Comparison of ENCODE assay signal across 8 cellular contexts in genomic region chr5:179345429-179346321, GRCh38. TPM values are rescaled to one million over a fixed set of nuclear protein-coding genes. Genes with fewer than 3 reads are reported as not detected.
DNase-seq lines count a peak whose midpoint lies in the region; ATAC-seq and TF ChIP-seq lines count a peak whose summit lies in the region.

Gene ADAMTS2 (minus strand): TSS chr5:179345461. CDS start chr5:179345328, 133 bp downstream.

- H3K9me3 Mint-ChIP-seq in GM23338 (peaks cover 2% of the 10 kb centered on the region; the same call in 2 of the 3 replicates), Calu3 (ENCODE audit: low read depth, unreplicated experiment) (peaks cover 3% of the 10 kb centered on the region)

- 0 out of 2 replicates have a peak, but pooled peaks cover 6% of the 10 kb centered on the region for H3F3A ChIP-seq in GM23338 (replicated peaks; ENCODE audit: low read depth)

- BruUV-seq in Calu3 (replicated peaks; lab: Mats Ljungman, UMichigan) = no TSS peak

- peak within 1 kb of the TSS; percentile 83 for H3K4me3 ChIP-seq in GM23338
- peak within 1 kb of the TSS; percentile 33 to 65 (median 48) for H3K4me3 ChIP-seq in Peyer's patch
- H3K4me3 ChIP-seq in esophagus muscularis mucosa = peak within 1 kb of the TSS; percentile 71 to 80 (median 77)
- H3K4me3 ChIP-seq in muscle layer of duodenum (ENCODE audit: low read depth in 1 of 2, low read length in 2 of 2) = peak within 1 kb of the TSS; percentile 52 to 79
- H3K4me3 ChIP-seq in vagina = peak within 1 kb of the TSS; percentile 55 to 69

- TF ChIP-seq POLR2A in Peyer's patch (IDR thresholded peaks at IDR 0.05) = no peak
- TF ChIP-seq POLR2A in esophagus muscularis mucosa (IDR thresholded peaks at IDR 0.05; ENCODE audit: low read depth) = no peak
- TF ChIP-seq POLR2A in vagina (IDR thresholded peaks at IDR 0.05) = no peak

- H4K20me1 ChIP-seq in GM23338 (replicated peaks; ENCODE audit: insufficient read depth) = no peaks in the 10 kb centered on the region; the same call in 1 of the 2 replicates

- CTCF ChIA-PET in Calu3 (lab: Charles Lee) = no interaction called here

- H2AFZ ChIP-seq in GM23338 = peak within 1 kb of the TSS; percentile 99

- H3K4me1 ChIP-seq in GM23338 (ENCODE audit: insufficient read depth) (peaks cover 19% of the 10 kb centered on the region; the same call in 1 of the 2 replicates), Peyer's patch (peaks cover 0 to 18% (median 3%) of the 10 kb centered on the region in 4 donors), esophagus muscularis mucosa (peaks cover 11 to 46% (median 40%) of the 10 kb centered on the region in 4 donors), muscle layer of duodenum (ENCODE audit: control insufficient read depth in 1 of 2, insufficient read depth in 2 of 2, low read length in 2 of 2) (peaks cover 0 to 31% of the 10 kb centered on the region in 2 donors), vagina (peaks cover 25% of the 10 kb centered on the region)

- no peaks in the 10 kb centered on the region for H3K79me2 ChIP-seq in GM23338 (replicated peaks; ENCODE audit: insufficient read depth)

- peak within 1 kb of the TSS; percentile 74 for H3K4me3 Mint-ChIP-seq in GM23338
- no peak within 1 kb of the TSS for H3K4me3 Mint-ChIP-seq in Calu3 (ENCODE audit: low read depth, unreplicated experiment)

- 16% methylated on average over 37 of the region's 67 CpGs for WGBS in esophagus muscularis mucosa

- no peaks in the 10 kb centered on the region for H3K9me2 ChIP-seq in GM23338 (ENCODE audit: insufficient read depth)

- no peak for TF ChIP-seq EP300 in esophagus muscularis mucosa (IDR thresholded peaks at IDR 0.05)

- no peaks in the 10 kb centered on the region for H3K36me3 ChIP-seq in GM23338 (ENCODE audit: insufficient read depth)
- H3K36me3 ChIP-seq in Peyer's patch = no peaks in the 10 kb centered on the region
- H3K36me3 ChIP-seq in esophagus muscularis mucosa = no peaks in the 10 kb centered on the region
- H3K36me3 ChIP-seq in muscle layer of duodenum (ENCODE audit: control insufficient read depth in 1 of 2, insufficient read depth in 2 of 2, low read length in 2 of 2) = no peaks in the 10 kb centered on the region
- no peaks in the 10 kb centered on the region for H3K36me3 ChIP-seq in vagina

- TF ChIP-seq CTCF in GM23338 (conservative IDR thresholded peaks at IDR 0.05; ENCODE audit: low read depth in 2 of 2) = no peak
- no peak for TF ChIP-seq CTCF in Peyer's patch (IDR thresholded peaks at IDR 0.05)
- no peak for TF ChIP-seq CTCF in esophagus muscularis mucosa (IDR thresholded peaks at IDR 0.05)
- no peak for TF ChIP-seq CTCF in vagina (IDR thresholded peaks at IDR 0.05)
- TF ChIP-seq CTCF in Calu3 (IDR thresholded peaks at IDR 0.05; ENCODE audit: unreplicated experiment) = no peak

- H3K27me3 ChIP-seq in GM23338 (ENCODE audit: insufficient read depth) (peaks cover 55% of the 10 kb centered on the region), Peyer's patch (no peaks in the 10 kb centered on the region), esophagus muscularis mucosa (peaks cover 0 to 40% (median 0%) of the 10 kb centered on the region in 4 donors), muscle layer of duodenum (ENCODE audit: low read depth, low read length) (no peaks in the 10 kb centered on the region), vagina (no peaks in the 10 kb centered on the region)

- peak within 1 kb of the TSS; percentile 99 for H3K4me2 ChIP-seq in GM23338

- DNase-seq in GM23338 (ENCODE audit: low spot score) (peak; percentile 83), Peyer's patch (peak in 1 of 3 donors; percentile 57), esophagus muscularis mucosa (ENCODE audit: extremely low spot score) (no peak), vagina (ENCODE audit: extremely low spot score in 2 of 2) (no peak), DMS53 treated with DMSO at 0.1 percent for 48 hours (lab: John Stamatoyannopoulos, UW; ENCODE audit: unreplicated experiment) (no peak), Calu3 (no peak)

- H3K27ac Mint-ChIP-seq in GM23338 (no peak within 1 kb of the TSS), Calu3 (ENCODE audit: unreplicated experiment) (no peak within 1 kb of the TSS)

- ATAC-seq in GM23338 (peak; percentile 8; the same call in 2 of the 3 replicates), HG03457 (IDR thresholded peaks at IDR 0.05; ENCODE audit: unreplicated experiment) (no peak)

- H3K4me1 Mint-ChIP-seq in GM23338 (peaks cover 17% of the 10 kb centered on the region), Calu3 (ENCODE audit: low read depth, unreplicated experiment) (no peaks in the 10 kb centered on the region)

- intact Hi-C loops in esophagus muscularis mucosa (cut with DNase I) = loop anchor here (5.0 kb wide), 1 partner anchor 78 kb away; no protein-coding TSS in a partner anchor
- intact Hi-C loops in vagina (cut with DNase I) = no loop called here
- intact Hi-C loops in Calu3 (cut with micrococcal nuclease; ENCODE audit: unreplicated experiment) = no loop called here

- H3K27me3 Mint-ChIP-seq in GM23338 (ENCODE audit: insufficient read depth, low read depth, poor library complexity) = peaks cover 54% of the 10 kb centered on the region
- H3K27me3 Mint-ChIP-seq in Calu3 (ENCODE audit: unreplicated experiment) = peaks cover 74% of the 10 kb centered on the region

- H3K9me3 ChIP-seq in Peyer's patch (no peaks in the 10 kb centered on the region), esophagus muscularis mucosa (no peaks in the 10 kb centered on the region), muscle layer of duodenum (ENCODE audit: control insufficient read depth in 1 of 2, low read length in 2 of 2) (no peaks in the 10 kb centered on the region), vagina (no peaks in the 10 kb centered on the region)

- no peaks in the 10 kb centered on the region; the same call in 2 of the 3 replicates for H3K36me3 Mint-ChIP-seq in GM23338 (ENCODE audit: low read depth)
- H3K36me3 Mint-ChIP-seq in Calu3 (ENCODE audit: insufficient read depth, unreplicated experiment) = no peaks in the 10 kb centered on the region

- H3K27ac ChIP-seq in GM23338 (ENCODE audit: low read depth) (no peak within 1 kb of the TSS), Peyer's patch (peak within 1 kb of the TSS; percentile 43 to 77 (median 59)), esophagus muscularis mucosa (replicated peaks in 1 of 4) (peak within 1 kb of the TSS; percentile 70 to 79 (median 76)), muscle layer of duodenum (ENCODE audit: low read length) (no peak within 1 kb of the TSS), vagina (peak within 1 kb of the TSS; percentile 80)

TF ChIP-seq in GM23338, 12 proteins besides CTCF, POLR2A, EP300 and RAD21:
- no peak for TF ChIP-seq CREB1 (CRISPR knock-in tag; IDR thresholded peaks at IDR 0.05; ENCODE audit: low read depth)
- no peak for TF ChIP-seq JUNB (IDR thresholded peaks at IDR 0.05; ENCODE audit: unreplicated experiment)
- peak; percentile 41 for TF ChIP-seq EZH2 (IDR thresholded peaks at IDR 0.05; ENCODE audit: low read depth, unreplicated experiment)

RNA-seq across cellular contexts. Expression of gene ADAMTS2, which starts in this region (rescaled TPM):
- 6.4 and 8.1 TPM in 2 replicates for total RNA-seq in GM23338 (2014; rRNA removed; shearing (Covaris generic))
- 1.6 and 2.1 TPM in 2 replicates for polyA plus RNA-seq in GM23338 (2016; fragmentation: Nextera tagmentation; extraction: Ambion mirVana)
- total RNA-seq in Peyer's patch (10 to 100 TPM in 2 of 4 donors, 1 to 10 TPM in 2; 5.3 to 90.0 (median 9.5) TPM), esophagus muscularis mucosa (10 to 100 TPM; 17.8 to 31.8 (median 21.4) TPM), vagina (17.4 TPM), Calu3 (2022) (not detected in 2 replicates)

Comparison
In these comparisons a context has a peak if more than half of its experiments do, and no peak if none do; other contexts are left out.
1. H3K27ac ChIP-seq: peak in Peyer's patch (4 of 4), esophagus muscularis mucosa (4 of 4) and vagina (single experiment); none in GM23338 (single experiment) and muscle layer of duodenum (single experiment).
2. Peak in every context shown above with its lines, with median percentiles within 50 percentile points of each other: H3K4me3 ChIP-seq.